In the genomic region with DNA sequence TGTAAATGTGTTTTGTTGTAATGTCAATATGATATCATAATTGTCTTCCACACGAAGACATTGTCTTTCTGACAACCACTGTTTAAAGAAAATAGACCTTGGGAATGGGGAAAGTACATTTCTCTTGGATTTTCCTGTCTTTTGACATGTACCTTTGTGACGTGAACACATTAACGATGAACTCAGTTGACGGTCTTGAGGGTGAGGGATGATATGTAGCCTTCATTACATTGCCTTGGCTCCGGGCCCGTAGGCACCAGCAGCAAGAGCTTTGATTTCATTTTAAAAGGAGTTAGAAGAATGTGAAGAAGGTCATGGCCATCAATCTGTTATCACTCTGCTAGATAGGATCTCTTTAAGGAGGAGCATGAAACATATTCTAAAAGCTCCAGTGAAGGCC, we compare ENCODE assay signal across 1 cellular context.
TF ChIP-seq lines count a peak whose summit lies in the region.

No MANE protein-coding gene starts in this region.

TF ChIP-seq in K562, 482 proteins besides CTCF, POLR2A, EP300 and RAD21 (continued from another document):
- TF ChIP-seq ZNF699 (CRISPR knock-in tag; IDR thresholded peaks at IDR 0.05; ENCODE audit: insufficient replicate concordance) (no peak), KAT8 (IDR thresholded peaks at IDR 0.05; ENCODE audit: low read depth) (no peak)
- TF ChIP-seq, protein P1, sequence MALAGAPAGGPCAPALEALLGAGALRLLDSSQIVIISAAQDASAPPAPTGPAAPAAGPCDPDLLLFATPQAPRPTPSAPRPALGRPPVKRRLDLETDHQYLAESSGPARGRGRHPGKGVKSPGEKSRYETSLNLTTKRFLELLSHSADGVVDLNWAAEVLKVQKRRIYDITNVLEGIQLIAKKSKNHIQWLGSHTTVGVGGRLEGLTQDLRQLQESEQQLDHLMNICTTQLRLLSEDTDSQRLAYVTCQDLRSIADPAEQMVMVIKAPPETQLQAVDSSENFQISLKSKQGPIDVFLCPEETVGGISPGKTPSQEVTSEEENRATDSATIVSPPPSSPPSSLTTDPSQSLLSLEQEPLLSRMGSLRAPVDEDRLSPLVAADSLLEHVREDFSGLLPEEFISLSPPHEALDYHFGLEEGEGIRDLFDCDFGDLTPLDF (CRISPR knock-in tag; IDR thresholded peaks at IDR 0.05): no peak
TF ChIP-seq in K562: peak in this region for 0.
